In the genomic region with DNA sequence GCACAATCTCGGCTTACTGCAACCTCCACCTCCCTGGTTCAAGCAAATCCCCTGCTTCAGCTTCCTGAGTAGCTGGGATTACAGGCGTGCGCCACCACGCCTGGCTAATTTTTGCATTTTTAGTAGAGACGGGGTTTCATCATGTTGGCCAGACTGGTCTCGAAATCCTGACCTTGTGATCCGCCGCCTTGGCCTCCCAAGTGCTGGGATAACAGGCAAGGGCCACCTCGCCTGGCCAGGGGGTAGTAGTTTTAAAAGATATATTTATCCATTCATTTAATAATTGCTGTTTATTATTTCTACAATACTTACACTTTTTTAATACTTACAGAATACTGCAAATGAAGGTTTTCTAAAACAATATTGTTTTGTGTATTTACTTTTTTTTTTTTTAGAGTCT, we compare ENCODE assay signal across 1 cellular context.
TF ChIP-seq lines count a peak whose summit lies in the region.

No MANE protein-coding gene starts in this region.

TF ChIP-seq in K562, 482 proteins besides CTCF, POLR2A, EP300 and RAD21:
- TF ChIP-seq ZNF511 (CRISPR knock-in tag; IDR thresholded peaks at IDR 0.05) (no peak), SPI1 (IDR thresholded peaks at IDR 0.05; ENCODE audit: borderline replicate concordance, low read depth, low read length) (no peak), ARID4B (CRISPR knock-in tag; IDR thresholded peaks at IDR 0.05) (no peak), CBX3 (IDR thresholded peaks at IDR 0.05; ENCODE audit: borderline replicate concordance in 1 of 2, low read length in 2 of 2) (no peak), NR2C1 (IDR thresholded peaks at IDR 0.05) (no peak), NR2C1 (tag; IDR thresholded peaks at IDR 0.05) (no peak), ZNF174 (CRISPR knock-in tag; IDR thresholded peaks at IDR 0.05) (no peak), PRDM10 (IDR thresholded peaks at IDR 0.05; ENCODE audit: partially characterized antibody) (peak; percentile 22), ZFP1 (CRISPR knock-in tag; IDR thresholded peaks at IDR 0.05) (no peak)
